In genomic region chr10:78974409-78975317, GRCh38 we compare ENCODE assay signal across 8 cellular contexts.
DNase-seq lines count a peak whose midpoint lies in the region; ATAC-seq and TF ChIP-seq lines count a peak whose summit lies in the region.

No MANE protein-coding gene starts in this region.

- H3K27me3 ChIP-seq in adrenal gland: no peaks in the 10 kb centered on the region
- H3K27me3 ChIP-seq in right atrium auricular region: no peaks in the 10 kb centered on the region
- no peaks in the 10 kb centered on the region for H3K27me3 ChIP-seq in uterus

- TF ChIP-seq POLR2A in adrenal gland (IDR thresholded peaks at IDR 0.05) (peak; percentile 30 to 61), uterus (IDR thresholded peaks at IDR 0.05) (no peak)

- intact Hi-C loops in adrenal gland (cut with DNase I): loop anchor here in 1 of 2 donors (10.0 kb wide), 1 partner anchor 90 kb away; the partner anchor contains the start of gene ZMIZ1
- intact Hi-C loops in uterus (cut with DNase I; ENCODE audit: low total_unique reads): loop anchor here (5.0 kb wide), 1 partner anchor 672 kb away; no protein-coding TSS in a partner anchor

- peak; percentile 56 for TF ChIP-seq CTCF in GM10248 (IDR thresholded peaks at IDR 0.05; ENCODE audit: control extremely low read depth, extremely low read depth, low read depth, missing control alignments)
- peak in 5 of 6 experiments; percentile 20 to 50 (median 41) for TF ChIP-seq CTCF in adrenal gland (IDR thresholded peaks at IDR 0.05)
- peak in 1 of 2 donors; percentile 65 for TF ChIP-seq CTCF in right atrium auricular region (IDR thresholded peaks at IDR 0.05)
- TF ChIP-seq CTCF in uterus (IDR thresholded peaks at IDR 0.05): peak; percentile 38 to 53 (median 44)

- CTCF ChIA-PET in GM10248 (lab: Yijun Ruan, JAX): interaction anchor here (0.8 to 1.9 kb wide), 15 partner anchors 9 to 223 kb away, joined by 3 to 24 read pairs (median 4); no protein-coding TSS in a partner anchor

- H3K36me3 ChIP-seq in adrenal gland (replicated peaks in 1 of 2) (no peaks in the 10 kb centered on the region), right atrium auricular region (no peaks in the 10 kb centered on the region), uterus (no peaks in the 10 kb centered on the region)

- H3K4me1 ChIP-seq in adrenal gland (replicated peaks in 1 of 2) (peaks cover 48 to 49% of the 10 kb centered on the region in 2 donors), right atrium auricular region (peaks cover 0 to 44% of the 10 kb centered on the region in 2 donors), uterus (peaks cover 14 to 18% of the 10 kb centered on the region in 2 donors)

- POLR2A ChIA-PET in GM10248 (lab: Yijun Ruan, JAX): no interaction called here

- WGBS in adrenal gland, 4 donors: 6 to 45% (median 34%) methylated on average over 9 to 16 of the region's 16 CpGs

- peak; percentile 62 for DNase-seq in GM10248 (ENCODE audit: extremely low spot score)
- peak; percentile 93 for DNase-seq in LHCN-M2 (ENCODE audit: low read depth)
- peak; percentile 58 to 61 for DNase-seq in SW 1271 (lab: John Stamatoyannopoulos, UW)
- DNase-seq in adrenal gland: peak; percentile 66 to 89 (median 85)
- DNase-seq in right atrium auricular region (ENCODE audit: low spot score): peak; percentile 92
- peak; percentile 82 for DNase-seq in putamen (ENCODE audit: low spot score)
- peak; percentile 72 to 84 for DNase-seq in uterus

- ATAC-seq in HG03354 (IDR thresholded peaks at IDR 0.05; ENCODE audit: poor library complexity, severe bottlenecking, unreplicated experiment): no peak

- no peaks in the 10 kb centered on the region for H3K9me3 ChIP-seq in adrenal gland (replicated peaks in 1 of 3)
- no peaks in the 10 kb centered on the region for H3K9me3 ChIP-seq in right atrium auricular region
- H3K9me3 ChIP-seq in uterus: no peaks in the 10 kb centered on the region

- H3K4me3 ChIP-seq in adrenal gland (peak overlapping the region in 1 of 4 donors; percentile 52), right atrium auricular region (peak overlapping the region in 1 of 2 donors; percentile 55), uterus (peak overlapping the region; percentile 39 to 42)

- H3K27ac ChIP-seq in adrenal gland (peak overlapping the region; percentile 92 to 100 (median 98)), right atrium auricular region (peak overlapping the region; percentile 97 to 99), uterus (peak overlapping the region; percentile 95 to 97)

Comparison
In these comparisons a context has a peak if more than half of its experiments do, and no peak if none do; other contexts are left out.
1. POLR2A ChIP-seq: peak in adrenal gland (2 of 2); none in uterus (0 of 2).
2. Peak in every context shown above with its lines, with median percentiles within 50 percentile points of each other: DNase-seq and H3K27ac ChIP-seq.